9 cellular contexts compared by ENCODE assay signal in the genomic region with DNA sequence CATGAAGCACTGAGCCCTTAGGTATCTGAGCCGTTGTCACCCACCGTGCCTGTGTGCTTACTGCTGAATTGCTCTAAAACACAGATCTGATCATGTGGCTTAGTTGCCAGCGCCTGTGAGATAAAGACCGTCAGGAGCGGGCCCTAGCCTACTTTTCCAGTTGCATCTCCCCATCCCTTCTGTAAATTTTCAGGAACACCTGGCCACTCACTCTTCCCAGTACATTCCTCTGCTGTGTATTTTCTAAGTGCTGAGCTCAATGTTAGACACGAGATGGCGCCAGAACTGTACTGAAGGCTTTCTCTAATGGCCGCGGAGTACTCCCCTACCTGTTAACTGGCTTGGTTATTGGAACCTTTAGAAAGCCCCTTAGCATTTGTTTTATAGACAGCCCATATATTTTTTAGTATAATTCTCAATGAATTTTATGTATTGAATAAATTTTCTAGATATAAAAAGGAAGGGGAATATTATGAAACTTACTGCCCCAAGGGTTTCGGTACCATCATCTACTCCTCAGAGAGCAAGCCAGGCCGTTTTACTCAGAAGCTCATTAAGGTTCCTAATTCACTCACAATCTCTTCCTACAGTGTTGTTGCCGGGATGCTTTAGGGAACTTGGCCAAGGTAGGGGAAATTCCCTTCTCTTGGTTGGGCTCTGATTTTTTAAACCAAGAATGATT. TPM values are rescaled to one million over a fixed set of nuclear protein-coding genes. Genes with fewer than 3 reads are reported as not detected.
DNase-seq lines count a peak whose midpoint lies in the region; ATAC-seq and TF ChIP-seq lines count a peak whose summit lies in the region.
"Had no signal": no experiment of that assay in that cellular context is flagged by ENCODE, and none has a peak within 500 bp of the region (broad histone marks: within the 10 kb centered on the region; RNA-seq: fewer than 3 reads in every experiment).

No MANE protein-coding gene starts in this region.

- WGBS in mesenchymal stem cell = 17% methylated on average over 7 of the region's 12 CpGs

- no peak overlapping the region for H3K27ac ChIP-seq in mesenchymal stem cell (ENCODE audit: low read length, poor library complexity, severe bottlenecking)
- H3K27ac ChIP-seq: SJSA1 had no signal

- no peak overlapping the region for H2BK120ac ChIP-seq in mesenchymal stem cell (ENCODE audit: low read depth, low read length)

- no peak overlapping the region for H3K4ac ChIP-seq in mesenchymal stem cell (ENCODE audit: low read depth in 1 of 2, low read length in 2 of 2)

- H3K9me3 ChIP-seq in mesenchymal stem cell (ENCODE audit: control insufficient read depth, low read length) = peaks cover 38% of the 10 kb centered on the region
- H3K9me3 ChIP-seq: SJSA1 had no signal

- peak; percentile 44 for ATAC-seq in GM21515 (IDR thresholded peaks at IDR 0.05; ENCODE audit: unreplicated experiment)
- ATAC-seq in stimulated activated naive CD8-positive, alpha-beta T cell treated with anti-CD3 and anti-CD28 coated beads, Interleukin-15, amount 100 ng/mL, for 72 hours = peak; percentile 53
- no peak for ATAC-seq in HG03108 (IDR thresholded peaks at IDR 0.05; ENCODE audit: unreplicated experiment)

- H2BK15ac ChIP-seq in mesenchymal stem cell (ENCODE audit: low read depth, poor library complexity, severe bottlenecking) = no peak overlapping the region

- H3K9me3 Mint-ChIP-seq in CD14-positive monocyte = peaks cover 17 to 42% (median 34%) of the 10 kb centered on the region in 7 donors
- peaks cover 25 to 47% of the 10 kb centered on the region in 2 donors for H3K9me3 Mint-ChIP-seq in stimulated activated naive CD8-positive, alpha-beta T cell treated with anti-CD3 and anti-CD28 coated beads, Interleukin-15, amount 100 ng/mL, for 72 hours

- no peaks in the 10 kb centered on the region for H3K36me3 Mint-ChIP-seq in CD14-positive monocyte

- H3K23ac ChIP-seq in mesenchymal stem cell (ENCODE audit: low read length in 2 of 2) = no peak overlapping the region

- H3K4me3 ChIP-seq in WI38 (ENCODE audit: low read depth, low read length) (no peak overlapping the region), mesenchymal stem cell (ENCODE audit: insufficient read depth in 1 of 2, low read depth in 1 of 2, low read length in 2 of 2) (peak overlapping the region in 1 of 2 experiments; percentile 82)

- H4K91ac ChIP-seq in mesenchymal stem cell (ENCODE audit: low read length) = no peak overlapping the region

- peaks cover 23% of the 10 kb centered on the region for H3K4me1 Mint-ChIP-seq in CD14-positive monocyte
- peaks cover 25% of the 10 kb centered on the region for H3K4me1 Mint-ChIP-seq in stimulated activated naive CD8-positive, alpha-beta T cell treated with anti-CD3 and anti-CD28 coated beads, Interleukin-15, amount 100 ng/mL, for 72 hours

- H2BK12ac ChIP-seq in mesenchymal stem cell (ENCODE audit: low read length in 2 of 2) = no peak overlapping the region

- peak overlapping the region; percentile 95 for H3K9ac ChIP-seq in mesenchymal stem cell (ENCODE audit: low read length)

- peaks cover 13 to 20% of the 10 kb centered on the region in 2 experiments for H3K27me3 ChIP-seq in mesenchymal stem cell (ENCODE audit: control insufficient read depth in 1 of 2, insufficient read depth in 1 of 2, low read length in 2 of 2)

- peak overlapping the region; percentile 17 to 95 for H3K4me3 Mint-ChIP-seq in CD14-positive monocyte
- H3K4me3 Mint-ChIP-seq in stimulated activated naive CD8-positive, alpha-beta T cell treated with anti-CD3 and anti-CD28 coated beads, Interleukin-15, amount 100 ng/mL, for 72 hours = peak overlapping the region; percentile 91 to 92

- H3K79me1 ChIP-seq in mesenchymal stem cell (replicated peaks; ENCODE audit: low read length, poor library complexity, severe bottlenecking) = no peaks in the 10 kb centered on the region

- H2BK5ac ChIP-seq in mesenchymal stem cell (ENCODE audit: low read depth, low read length, poor library complexity, severe bottlenecking) = no peak overlapping the region

- no peak overlapping the region for H3K14ac ChIP-seq in mesenchymal stem cell (ENCODE audit: low read length in 2 of 2)

- H3K27ac Mint-ChIP-seq in CD14-positive monocyte = no peak overlapping the region
- peak overlapping the region in 1 of 2 donors; percentile 8 for H3K27ac Mint-ChIP-seq in stimulated activated naive CD8-positive, alpha-beta T cell treated with anti-CD3 and anti-CD28 coated beads, Interleukin-15, amount 100 ng/mL, for 72 hours

- H2AK5ac ChIP-seq in mesenchymal stem cell (ENCODE audit: low read length, severe bottlenecking) = no peak overlapping the region

- no peak overlapping the region for H3K18ac ChIP-seq in mesenchymal stem cell (ENCODE audit: low read depth in 1 of 2, low read length in 2 of 2)

- H3K4me2 ChIP-seq in mesenchymal stem cell (ENCODE audit: low read length, poor library complexity, severe bottlenecking) = no peak overlapping the region

- peak; percentile 63 for TF ChIP-seq CTCF in CD14-positive monocyte (IDR thresholded peaks at IDR 0.05)
- peak; percentile 64 for TF ChIP-seq CTCF in WI38 (IDR thresholded peaks at IDR 0.05; ENCODE audit: low read depth, low read length)

- H2AFZ ChIP-seq in mesenchymal stem cell (ENCODE audit: low read depth, low read length) = no peak overlapping the region

- no peaks in the 10 kb centered on the region for H3K36me3 ChIP-seq in mesenchymal stem cell (ENCODE audit: control insufficient read depth in 1 of 2, insufficient read depth in 2 of 2, low read depth in 1 of 2, low read length in 2 of 2)
- H3K36me3 ChIP-seq: SJSA1 had no signal

- peaks cover 7% of the 10 kb centered on the region for H3K4me1 ChIP-seq in mesenchymal stem cell (ENCODE audit: control insufficient read depth, insufficient read depth, low read depth, low read length)

- H3K27me3 Mint-ChIP-seq in CD14-positive monocyte (ENCODE audit: low read depth in 3 of 3) = peaks cover 21 to 30% (median 26%) of the 10 kb centered on the region in 3 donors
- H3K27me3 Mint-ChIP-seq in stimulated activated naive CD8-positive, alpha-beta T cell treated with anti-CD3 and anti-CD28 coated beads, Interleukin-15, amount 100 ng/mL, for 72 hours = no peaks in the 10 kb centered on the region

- no peak overlapping the region for H4K8ac ChIP-seq in mesenchymal stem cell (ENCODE audit: low read length)

- DNase-seq in CD14-positive monocyte (ENCODE audit: low spot score) (no peak), NCI-H1694 treated with DMSO at 0.1 percent for 48 hours (lab: John Stamatoyannopoulos, UW) (peak; percentile 33), ecto neural progenitor cell (ENCODE audit: low spot score) (peak; percentile 67), mesenchymal stem cell (peak; percentile 44)
- DNase-seq in stimulated activated naive CD8-positive, alpha-beta T cell treated with anti-CD3 and anti-CD28 coated beads, Interleukin-15, amount 100 ng/mL, for 72 hours = peak; percentile 62 to 64

- intact Hi-C loops in CD14-positive monocyte (cut with micrococcal nuclease) = loop anchor here (5.0 to 10.0 kb wide), 3 partner anchors 226 to 578 kb away; partner anchors contain the start of genes CHCHD4 (in 2 of the 2) and TMEM43 (in 1 of the 2)

RNA-seq across cellular contexts. Expression of gene WNT7A, which starts 16.7 kb away (rescaled TPM):
- not detected for polyA plus RNA-seq in CD14-positive monocyte
- not detected for polyA plus RNA-seq in mesenchymal stem cell (2013, experiment 1 of 2)
- polyA plus RNA-seq in mesenchymal stem cell (2013, experiment 2 of 2) = not detected
